In genomic region chr10:97072851-97073665, GRCh38 we compare ENCODE assay signal across 8 cellular contexts.
A peak's percentile ranks its signal among the peaks of the same experiment; 100 is the strongest.
DNase-seq lines count a peak whose midpoint lies in the region; ATAC-seq and TF ChIP-seq lines count a peak whose summit lies in the region.

No MANE protein-coding gene starts in this region.

- CTCF ChIA-PET in HCT116 (lab: Charles Lee) = interaction anchor here (0.6 to 3.9 kb wide), 44 partner anchors 9 to 698 kb away, joined by 3 to 85 read pairs (median 4); no protein-coding TSS in a partner anchor

- no peaks in the 10 kb centered on the region for H4K20me1 ChIP-seq in HCT116 (ENCODE audit: insufficient read depth)

- H3K27ac ChIP-seq in HCT116 (ENCODE audit: low read depth, low read length) = no peak overlapping the region
- no peak overlapping the region for H3K27ac ChIP-seq in lung (ENCODE audit: low read depth in 1 of 2, low read length in 1 of 2)

- no peaks in the 10 kb centered on the region for H3K36me3 ChIP-seq in HCT116 (ENCODE audit: control insufficient read depth in 1 of 2, insufficient read depth in 2 of 2, low read length in 2 of 2)
- H3K36me3 ChIP-seq in lung (ENCODE audit: control insufficient read depth in 2 of 2, insufficient read depth in 2 of 2, low read length in 2 of 2) = no peaks in the 10 kb centered on the region

- H3K9me2 ChIP-seq in HCT116 (ENCODE audit: insufficient read depth) = no peaks in the 10 kb centered on the region

- 43 to 53% methylated on average over 21 of the region's 21 CpGs for WGBS in lung, 2 donors

- no peak overlapping the region for H3K4me2 ChIP-seq in HCT116 (ENCODE audit: low read length)

- intact Hi-C loops in CD14-positive monocyte (cut with micrococcal nuclease) = loop anchor here (2.0 to 5.0 kb wide), 3 partner anchors 134 to 162 kb away; no protein-coding TSS in a partner anchor
- intact Hi-C loops in HCT116 (cut with micrococcal nuclease) = loop anchor here (1.0 to 5.0 kb wide), 5 partner anchors 44 to 389 kb away; no protein-coding TSS in a partner anchor

- no peak overlapping the region for H2AFZ ChIP-seq in HCT116 (ENCODE audit: low read depth, low read length, poor library complexity, severe bottlenecking)

- ATAC-seq in HCT116 (peak; percentile 91), lung (ENCODE audit: insufficient read depth, low FRiP score) (peak; percentile 68), HG03039 (IDR thresholded peaks at IDR 0.05; ENCODE audit: unreplicated experiment) (no peak)

- peak; percentile 93 for TF ChIP-seq RAD21 in HCT116 (IDR thresholded peaks at IDR 0.05; ENCODE audit: low read depth)

- no peaks in the 10 kb centered on the region for H3K79me2 ChIP-seq in HCT116 (ENCODE audit: insufficient read depth, low read length)

- H3K4me1 Mint-ChIP-seq in CD14-positive monocyte = no peaks in the 10 kb centered on the region

- TF ChIP-seq CTCF in CD14-positive monocyte (IDR thresholded peaks at IDR 0.05) (peak; percentile 93), HCT116 (IDR thresholded peaks at IDR 0.05 in 2 of 3, conservative IDR thresholded peaks at IDR 0.05 in 1 of 3; ENCODE audit: borderline replicate concordance in 1 of 3, insufficient read depth in 1 of 3, low read depth in 2 of 3, low read length in 2 of 3) (peak; percentile 89 to 94 (median 93)), lung (IDR thresholded peaks at IDR 0.05; ENCODE audit: control extremely low read depth, extremely low read depth) (peak; percentile 72)

- H3K36me3 Mint-ChIP-seq in CD14-positive monocyte = no peaks in the 10 kb centered on the region

- TF ChIP-seq POLR2A in HCT116 (IDR thresholded peaks at IDR 0.05; ENCODE audit: borderline replicate concordance, extremely low read depth, insufficient read depth, insufficient read length) = no peak

- POLR2A ChIA-PET in HCT116 (lab: Charles Lee) = interaction anchor here (0.9 to 1.1 kb wide), 2 partner anchors 124 to 137 kb away, joined by 3 read pairs; no protein-coding TSS in a partner anchor

- RAD21 ChIA-PET in HCT116 (lab: Charles Lee; ENCODE audit: low non-redundant PET in 1 of 2, low total read pairs in 2 of 2, uncharacterized antibody in 2 of 2, unreplicated experiment in 2 of 2) = interaction anchor here (0.6 to 1.7 kb wide), 11 partner anchors 9 to 144 kb away, joined by 3 to 17 read pairs (median 5); no protein-coding TSS in a partner anchor

- H3K9me3 ChIP-seq in HCT116 (ENCODE audit: control insufficient read depth in 1 of 2, insufficient read depth in 1 of 2, low read depth in 1 of 2, low read length in 2 of 2) = no peaks in the 10 kb centered on the region
- peaks cover 0 to 4% of the 10 kb centered on the region in 2 donors for H3K9me3 ChIP-seq in lung (ENCODE audit: control insufficient read depth in 2 of 2, insufficient read depth in 1 of 2, low read length in 1 of 2)

- H3K9me3 Mint-ChIP-seq in CD14-positive monocyte = peaks cover 9 to 15% (median 11%) of the 10 kb centered on the region in 7 donors

- no peak overlapping the region for H3K27ac Mint-ChIP-seq in CD14-positive monocyte

- H3K4me1 ChIP-seq in HCT116 (ENCODE audit: control insufficient read depth in 1 of 2, insufficient read depth in 2 of 2, low read length in 2 of 2) = peaks cover 0 to 10% of the 10 kb centered on the region in 2 experiments; a peak in 2 of 4 replicates
- no peaks in the 10 kb centered on the region for H3K4me1 ChIP-seq in lung (ENCODE audit: control insufficient read depth in 2 of 2, insufficient read depth in 2 of 2, low read length in 2 of 2)

- no TSS peak for BruUV-seq in HCT116 (replicated peaks; lab: Mats Ljungman, UMichigan)

- H3K27me3 Mint-ChIP-seq in CD14-positive monocyte (ENCODE audit: low read depth in 3 of 3) = peaks cover 7 to 15% (median 10%) of the 10 kb centered on the region in 3 donors

- H3K27me3 ChIP-seq in HCT116 (ENCODE audit: insufficient read depth, low read length) = peaks cover 24% of the 10 kb centered on the region
- H3K27me3 ChIP-seq in lung (ENCODE audit: control insufficient read depth, insufficient read depth) = no peaks in the 10 kb centered on the region

- no peak overlapping the region for H3K4me3 Mint-ChIP-seq in CD14-positive monocyte

- no peak overlapping the region for H3K9ac ChIP-seq in HCT116 (ENCODE audit: low read length)

- H3K4me3 ChIP-seq in HCT116 (replicated peaks in 1 of 2; ENCODE audit: low read depth in 1 of 2, low read length in 2 of 2) (no peak overlapping the region), lung (no peak overlapping the region)

- DNase-seq in CD14-positive monocyte (ENCODE audit: low spot score) = peak; percentile 58
- peak; percentile 56 for DNase-seq in HCT116 (ENCODE audit: low read depth, low spot score)
- DNase-seq in NCI-H526 (lab: John Stamatoyannopoulos, UW) = peak; percentile 48 to 76
- peak; percentile 75 to 77 for DNase-seq in activated CD4-positive, alpha-beta T cell treated with anti-CD3 and anti-CD28 coated beads, Interleukin-2, amount 50 U/mL, for 4 hours
- DNase-seq in ecto neural progenitor cell (ENCODE audit: low spot score) = peak; percentile 89
- peak; percentile 80 for DNase-seq in lung (ENCODE audit: low spot score)
- peak; percentile 60 for DNase-seq in stimulated activated CD8-positive, alpha-beta memory T cell treated with anti-CD3 and anti-CD28 coated beads, Interleukin-12 subunit alpha, Interleukin-12 subunit beta, amount 100 ng/mL, for 4 hours (ENCODE audit: low read depth)

TF ChIP-seq in HCT116, 20 proteins besides CTCF, POLR2A, EP300 and RAD21:
- TF ChIP-seq JUND (IDR thresholded peaks at IDR 0.05) (no peak), EGR1 (IDR thresholded peaks at IDR 0.05; ENCODE audit: low read depth) (no peak), EZH2 (IDR thresholded peaks at IDR 0.05) (no peak), TCF7L2 (IDR thresholded peaks at IDR 0.05; ENCODE audit: borderline replicate concordance, extremely low read depth, insufficient read depth, insufficient read length) (no peak), SIN3A (IDR thresholded peaks at IDR 0.05; ENCODE audit: low read depth) (no peak), SRF (IDR thresholded peaks at IDR 0.05; ENCODE audit: low read depth) (no peak), ZFX (IDR thresholded peaks at IDR 0.05) (no peak), YY1 (IDR thresholded peaks at IDR 0.05; ENCODE audit: extremely low read depth, insufficient replicate concordance, low read depth, low read length) (no peak), ELF1 (IDR thresholded peaks at IDR 0.05; ENCODE audit: borderline replicate concordance, low read depth) (no peak), FOSL1 (IDR thresholded peaks at IDR 0.05; ENCODE audit: low read depth) (no peak), MAX (IDR thresholded peaks at IDR 0.05) (no peak), SP1 (IDR thresholded peaks at IDR 0.05; ENCODE audit: low read depth) (no peak), POLR2AphosphoS5 (IDR thresholded peaks at IDR 0.05; ENCODE audit: low read depth, low read length) (no peak), EZH2phosphoT487 (IDR thresholded peaks at IDR 0.05; ENCODE audit: borderline replicate concordance) (no peak)
- TF ChIP-seq, protein P1, sequence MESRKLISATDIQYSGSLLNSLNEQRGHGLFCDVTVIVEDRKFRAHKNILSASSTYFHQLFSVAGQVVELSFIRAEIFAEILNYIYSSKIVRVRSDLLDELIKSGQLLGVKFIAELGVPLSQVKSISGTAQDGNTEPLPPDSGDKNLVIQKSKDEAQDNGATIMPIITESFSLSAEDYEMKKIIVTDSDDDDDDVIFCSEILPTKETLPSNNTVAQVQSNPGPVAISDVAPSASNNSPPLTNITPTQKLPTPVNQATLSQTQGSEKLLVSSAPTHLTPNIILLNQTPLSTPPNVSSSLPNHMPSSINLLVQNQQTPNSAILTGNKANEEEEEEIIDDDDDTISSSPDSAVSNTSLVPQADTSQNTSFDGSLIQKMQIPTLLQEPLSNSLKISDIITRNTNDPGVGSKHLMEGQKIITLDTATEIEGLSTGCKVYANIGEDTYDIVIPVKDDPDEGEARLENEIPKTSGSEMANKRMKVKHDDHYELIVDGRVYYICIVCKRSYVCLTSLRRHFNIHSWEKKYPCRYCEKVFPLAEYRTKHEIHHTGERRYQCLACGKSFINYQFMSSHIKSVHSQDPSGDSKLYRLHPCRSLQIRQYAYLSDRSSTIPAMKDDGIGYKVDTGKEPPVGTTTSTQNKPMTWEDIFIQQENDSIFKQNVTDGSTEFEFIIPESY (IDR thresholded peaks at IDR 0.05; ENCODE audit: extremely low read depth, insufficient replicate concordance, low read length) = no peak
- TF ChIP-seq, protein P2, sequence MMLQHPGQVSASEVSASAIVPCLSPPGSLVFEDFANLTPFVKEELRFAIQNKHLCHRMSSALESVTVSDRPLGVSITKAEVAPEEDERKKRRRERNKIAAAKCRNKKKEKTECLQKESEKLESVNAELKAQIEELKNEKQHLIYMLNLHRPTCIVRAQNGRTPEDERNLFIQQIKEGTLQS (IDR thresholded peaks at IDR 0.05) = no peak
